ENCODE assay signal across 12 cellular contexts in the genomic region with DNA sequence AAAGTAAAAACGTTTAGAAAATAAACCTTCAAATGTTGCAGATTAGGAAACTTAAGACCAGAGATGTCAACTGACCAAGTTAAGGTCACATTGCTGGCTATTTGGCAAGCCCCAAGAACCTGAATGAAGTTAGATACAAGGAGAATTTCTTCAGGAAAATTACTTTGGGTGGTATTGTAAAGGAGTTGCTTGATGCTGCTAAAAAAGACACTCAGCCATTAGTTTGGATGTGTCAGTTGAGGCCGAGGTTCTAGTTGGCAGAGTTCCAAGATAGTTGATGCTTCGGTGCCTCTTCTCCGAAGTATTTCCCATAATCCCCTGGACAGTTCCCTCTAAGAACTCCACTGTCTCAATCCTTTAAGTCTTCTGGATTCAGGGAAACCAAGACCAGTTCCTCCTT. TPM values are rescaled to one million over a fixed set of nuclear protein-coding genes. Genes with fewer than 3 reads are reported as not detected.
DNase-seq lines count a peak whose midpoint lies in the region; ATAC-seq and TF ChIP-seq lines count a peak whose summit lies in the region.
"Had no signal": no experiment of that assay in that cellular context is flagged by ENCODE, and none has a peak within 500 bp of the region (broad histone marks: within the 10 kb centered on the region; RNA-seq: fewer than 3 reads in every experiment).

No MANE protein-coding gene starts in this region.

- no peak overlapping the region for H4K91ac ChIP-seq in mesenchymal stem cell (ENCODE audit: low read length)

- no peak for TF ChIP-seq RAD21 in Ishikawa (IDR thresholded peaks at IDR 0.05; ENCODE audit: low read depth)

- no peaks in the 10 kb centered on the region for H4K20me1 ChIP-seq in GM23338 (replicated peaks; ENCODE audit: insufficient read depth)

- no peak overlapping the region for H4K8ac ChIP-seq in mesenchymal stem cell (ENCODE audit: low read length)

- H3K4me3 ChIP-seq in mesenchymal stem cell (ENCODE audit: insufficient read depth in 1 of 2, low read depth in 1 of 2, low read length in 2 of 2), result no peak overlapping the region
- H3K4me3 ChIP-seq in GM23338, result no peak overlapping the region
- H3K4me3 ChIP-seq: skin epidermis had no signal

- peaks cover 59% of the 10 kb centered on the region for H3K36me3 Mint-ChIP-seq in activated naive CD8-positive, alpha-beta T cell treated with anti-CD3 and anti-CD28 coated beads, Interleukin-2, amount 50 U/mL, for 24 hours (ENCODE audit: low read depth)
- H3K36me3 Mint-ChIP-seq in GM23338 (ENCODE audit: low read depth), result no peaks in the 10 kb centered on the region

- peak overlapping the region; percentile 14 for H3K9ac ChIP-seq in mesenchymal stem cell (ENCODE audit: low read length)

- H2BK15ac ChIP-seq in mesenchymal stem cell (ENCODE audit: low read depth, poor library complexity, severe bottlenecking), result no peak overlapping the region

- H3K9me3 Mint-ChIP-seq in activated naive CD8-positive, alpha-beta T cell treated with anti-CD3 and anti-CD28 coated beads, Interleukin-2, amount 50 U/mL, for 24 hours, result no peaks in the 10 kb centered on the region
- no peaks in the 10 kb centered on the region for H3K9me3 Mint-ChIP-seq in GM23338
- H3K9me3 Mint-ChIP-seq: dendritic cell treated with granulocyte-macrophage colony-stimulating factor and Interleukin-4, amounts not matched to agents 40 ng/mL and 50 ng/mL, for 4 days had no signal

- H3K9me2 ChIP-seq in GM23338 (ENCODE audit: insufficient read depth), result no peaks in the 10 kb centered on the region

- in situ Hi-C loops in Caki2 (cut with HindIII; ENCODE audit: low pct_unique_long_range_greater_than_20kb, low sequenced_read_pairs), result no loop called here

- H3K4ac ChIP-seq in mesenchymal stem cell (ENCODE audit: low read depth in 1 of 2, low read length in 2 of 2), result no peak overlapping the region

- no peak overlapping the region for H2BK12ac ChIP-seq in mesenchymal stem cell (ENCODE audit: low read length in 2 of 2)

- no peak overlapping the region for H3K23ac ChIP-seq in mesenchymal stem cell (ENCODE audit: low read length in 2 of 2)

- H3K18ac ChIP-seq in mesenchymal stem cell (ENCODE audit: low read depth in 1 of 2, low read length in 2 of 2), result no peak overlapping the region

- no peak for TF ChIP-seq POLR2A in GM18505 (IDR thresholded peaks at IDR 0.05; ENCODE audit: borderline replicate concordance, extremely low read depth, insufficient read depth, insufficient read length)

- H3K4me2 ChIP-seq in mesenchymal stem cell (ENCODE audit: low read length, poor library complexity, severe bottlenecking), result no peak overlapping the region
- H3K4me2 ChIP-seq in GM23338, result no peak overlapping the region

- no peak for ATAC-seq in activated naive CD8-positive, alpha-beta T cell treated with anti-CD3 and anti-CD28 coated beads, Interleukin-2, amount 50 U/mL, for 24 hours
- ATAC-seq in GM23338 (no peak), GM18505 (IDR thresholded peaks at IDR 0.05; ENCODE audit: unreplicated experiment) (no peak)

- H3K36me3 ChIP-seq in mesenchymal stem cell (ENCODE audit: control insufficient read depth in 1 of 2, insufficient read depth in 2 of 2, low read depth in 1 of 2, low read length in 2 of 2) (peaks cover 13 to 24% of the 10 kb centered on the region in 2 experiments), GM23338 (ENCODE audit: insufficient read depth) (no peaks in the 10 kb centered on the region)

- H3F3A ChIP-seq in GM23338 (replicated peaks; ENCODE audit: low read depth), result no peaks in the 10 kb centered on the region

- no peaks in the 10 kb centered on the region for H3K27me3 Mint-ChIP-seq in activated naive CD8-positive, alpha-beta T cell treated with anti-CD3 and anti-CD28 coated beads, Interleukin-2, amount 50 U/mL, for 24 hours
- H3K27me3 Mint-ChIP-seq in GM23338 (ENCODE audit: insufficient read depth, low read depth, poor library complexity), result no peaks in the 10 kb centered on the region
- H3K27me3 Mint-ChIP-seq: dendritic cell treated with granulocyte-macrophage colony-stimulating factor and Interleukin-4, amounts not matched to agents 40 ng/mL and 50 ng/mL, for 4 days had no signal

- H3K27ac ChIP-seq in mesenchymal stem cell (ENCODE audit: low read length, poor library complexity, severe bottlenecking) (peak overlapping the region; percentile 53), GM23338 (ENCODE audit: low read depth) (no peak overlapping the region)

- H3K9me3 ChIP-seq in mesenchymal stem cell (ENCODE audit: control insufficient read depth, low read length), result no peaks in the 10 kb centered on the region

- DNase-seq in Caki2 (ENCODE audit: low read depth), result peak; percentile 30
- no peak for DNase-seq in activated naive CD8-positive, alpha-beta T cell treated with anti-CD3 and anti-CD28 coated beads, Interleukin-2, amount 50 U/mL, for 24 hours
- no peak for DNase-seq in mesenchymal stem cell
- DNase-seq in GM23338 (ENCODE audit: low spot score), result no peak
- DNase-seq in putamen (ENCODE audit: low spot score), result no peak
- DNase-seq: DND-41, hippocampal formation had no signal

- H3K4me1 ChIP-seq in mesenchymal stem cell (ENCODE audit: control insufficient read depth, insufficient read depth, low read depth, low read length) (peaks cover 8% of the 10 kb centered on the region), GM23338 (ENCODE audit: insufficient read depth) (peaks cover 12% of the 10 kb centered on the region; the same call in 1 of the 2 replicates)

- H3K27me3 ChIP-seq in mesenchymal stem cell (ENCODE audit: control insufficient read depth in 1 of 2, insufficient read depth in 1 of 2, low read length in 2 of 2) (no peaks in the 10 kb centered on the region), GM23338 (ENCODE audit: insufficient read depth) (no peaks in the 10 kb centered on the region)

- TF ChIP-seq EP300 in Ishikawa (IDR thresholded peaks at IDR 0.05; ENCODE audit: borderline replicate concordance), result no peak

- H3K4me1 Mint-ChIP-seq in activated naive CD8-positive, alpha-beta T cell treated with anti-CD3 and anti-CD28 coated beads, Interleukin-2, amount 50 U/mL, for 24 hours, result peaks cover 84% of the 10 kb centered on the region
- H3K4me1 Mint-ChIP-seq in GM23338, result peaks cover 25% of the 10 kb centered on the region

- peaks cover 29% of the 10 kb centered on the region for H3K79me1 ChIP-seq in mesenchymal stem cell (replicated peaks; ENCODE audit: low read length, poor library complexity, severe bottlenecking)

- no peak for TF ChIP-seq CTCF in GM23338 (conservative IDR thresholded peaks at IDR 0.05; ENCODE audit: low read depth in 2 of 2)

- H2AK5ac ChIP-seq in mesenchymal stem cell (ENCODE audit: low read length, severe bottlenecking), result no peak overlapping the region

- 24% methylated on average over 4 of the region's 4 CpGs for WGBS in mesenchymal stem cell

- H2AFZ ChIP-seq in mesenchymal stem cell (ENCODE audit: low read depth, low read length) (no peak overlapping the region), GM23338 (no peak overlapping the region)

- peak overlapping the region; percentile 55 for H3K4me3 Mint-ChIP-seq in activated naive CD8-positive, alpha-beta T cell treated with anti-CD3 and anti-CD28 coated beads, Interleukin-2, amount 50 U/mL, for 24 hours
- no peak overlapping the region for H3K4me3 Mint-ChIP-seq in GM23338
- H3K4me3 Mint-ChIP-seq: dendritic cell treated with granulocyte-macrophage colony-stimulating factor and Interleukin-4, amounts not matched to agents 40 ng/mL and 50 ng/mL, for 4 days had no signal

- no peak overlapping the region for H3K14ac ChIP-seq in mesenchymal stem cell (ENCODE audit: low read length in 2 of 2)

- H2BK120ac ChIP-seq in mesenchymal stem cell (ENCODE audit: low read depth, low read length), result no peak overlapping the region

- peak overlapping the region; percentile 100 for H3K27ac Mint-ChIP-seq in activated naive CD8-positive, alpha-beta T cell treated with anti-CD3 and anti-CD28 coated beads, Interleukin-2, amount 50 U/mL, for 24 hours
- no peak overlapping the region for H3K27ac Mint-ChIP-seq in GM23338
- H3K27ac Mint-ChIP-seq: dendritic cell treated with granulocyte-macrophage colony-stimulating factor and Interleukin-4, amounts not matched to agents 40 ng/mL and 50 ng/mL, for 4 days had no signal

- no peaks in the 10 kb centered on the region for H3K79me2 ChIP-seq in GM23338 (replicated peaks; ENCODE audit: insufficient read depth)

- H2BK5ac ChIP-seq in mesenchymal stem cell (ENCODE audit: low read depth, low read length, poor library complexity, severe bottlenecking), result no peak overlapping the region

TF ChIP-seq in Ishikawa, 13 proteins besides CTCF, POLR2A, EP300 and RAD21 (continues in another document):
- TF ChIP-seq NFIC (IDR thresholded peaks at IDR 0.05), result peak; percentile 82
- no peak for TF ChIP-seq YY1 (IDR thresholded peaks at IDR 0.05; ENCODE audit: low read depth)
- TF ChIP-seq, protein P1, sequence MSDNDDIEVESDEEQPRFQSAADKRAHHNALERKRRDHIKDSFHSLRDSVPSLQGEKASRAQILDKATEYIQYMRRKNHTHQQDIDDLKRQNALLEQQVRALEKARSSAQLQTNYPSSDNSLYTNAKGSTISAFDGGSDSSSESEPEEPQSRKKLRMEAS (IDR thresholded peaks at IDR 0.05), result peak; percentile 7; the same call in 1 of the 2 replicates
- no peak for TF ChIP-seq TAF1 (IDR thresholded peaks at IDR 0.05; ENCODE audit: low read depth)
- TF ChIP-seq CEBPB (IDR thresholded peaks at IDR 0.05), result no peak
- 0 out of 2 replicates have a peak, but pooled peaks have one; percentile 29 for TF ChIP-seq FOXM1 (IDR thresholded peaks at IDR 0.05; ENCODE audit: borderline replicate concordance, low read depth)

TF ChIP-seq in GM23338, 12 proteins besides CTCF, POLR2A, EP300 and RAD21 (continues in another document):
- TF ChIP-seq POLR2AphosphoS5 (IDR thresholded peaks at IDR 0.05; ENCODE audit: low read depth), result no peak

RNA-seq across cellular contexts. Expression of a gene that starts 24.3 kb away (rescaled TPM):
- 20.3 and 65.8 TPM in 2 replicates for total RNA-seq in Caki2 (2014; rRNA removed; shearing (Covaris generic); ENCODE audit: low replicate concordance)
- polyA plus RNA-seq in mesenchymal stem cell (2013, experiment 1 of 2), result 23.3 TPM
- polyA plus RNA-seq in mesenchymal stem cell (2013, experiment 2 of 2), result 22.9 TPM
- total RNA-seq in GM23338 (2014; rRNA removed; shearing (Covaris generic)), result 15.3 and 28.8 TPM in 2 replicates
- polyA plus RNA-seq in GM23338 (2016; fragmentation: Nextera tagmentation; extraction: Ambion mirVana), result 6.3 and 6.4 TPM in 2 replicates

RNA-seq across cellular contexts. Expression of a gene that starts 35.0 kb away (rescaled TPM):
- total RNA-seq in Caki2 (2014; rRNA removed; shearing (Covaris generic); ENCODE audit: low replicate concordance), result not detected in 2 replicates
- polyA plus RNA-seq in mesenchymal stem cell (2013, experiment 1 of 2), result 0.04 TPM
- polyA plus RNA-seq in mesenchymal stem cell (2013, experiment 2 of 2), result 0.03 TPM
- total RNA-seq in GM23338 (2014; rRNA removed; shearing (Covaris generic)), result not detected in 2 replicates
- polyA plus RNA-seq in GM23338 (2016; fragmentation: Nextera tagmentation; extraction: Ambion mirVana), result 0.19 and 0.32 TPM in 2 replicates
- total RNA-seq: T-helper 1 cell treated with Interleukin-12 subunit alpha and Interleukin-12 subunit beta and Interleukin-4 antibody, amounts not matched to agents 30 ng/mL and 1 ng/mL, for 36 hours had no signal
